1 cellular context compared by ENCODE assay signal in genomic region chr9:131629827-131630205, GRCh38.
TF ChIP-seq lines count a peak whose summit lies in the region.

No MANE protein-coding gene starts in this region.

TF ChIP-seq in GM23338, 12 proteins besides CTCF, POLR2A, EP300 and RAD21 (continued from another document):
- TF ChIP-seq ZNF462 (CRISPR knock-in tag; IDR thresholded peaks at IDR 0.05) (no peak), REST (IDR thresholded peaks at IDR 0.05; ENCODE audit: unreplicated experiment) (no peak), EZH2phosphoT487 (IDR thresholded peaks at IDR 0.05; ENCODE audit: unreplicated experiment) (no peak), NANOG (IDR thresholded peaks at IDR 0.05; ENCODE audit: borderline replicate concordance) (no peak), EZH2 (IDR thresholded peaks at IDR 0.05; ENCODE audit: low read depth, unreplicated experiment) (no peak), ZNF331 (CRISPR knock-in tag; IDR thresholded peaks at IDR 0.05; ENCODE audit: low read depth) (no peak), ETS1 (IDR thresholded peaks at IDR 0.05) (no peak)
TF ChIP-seq in GM23338: peak in this region for 0.
